ENCODE assay signal across 9 cellular contexts in the genomic region with DNA sequence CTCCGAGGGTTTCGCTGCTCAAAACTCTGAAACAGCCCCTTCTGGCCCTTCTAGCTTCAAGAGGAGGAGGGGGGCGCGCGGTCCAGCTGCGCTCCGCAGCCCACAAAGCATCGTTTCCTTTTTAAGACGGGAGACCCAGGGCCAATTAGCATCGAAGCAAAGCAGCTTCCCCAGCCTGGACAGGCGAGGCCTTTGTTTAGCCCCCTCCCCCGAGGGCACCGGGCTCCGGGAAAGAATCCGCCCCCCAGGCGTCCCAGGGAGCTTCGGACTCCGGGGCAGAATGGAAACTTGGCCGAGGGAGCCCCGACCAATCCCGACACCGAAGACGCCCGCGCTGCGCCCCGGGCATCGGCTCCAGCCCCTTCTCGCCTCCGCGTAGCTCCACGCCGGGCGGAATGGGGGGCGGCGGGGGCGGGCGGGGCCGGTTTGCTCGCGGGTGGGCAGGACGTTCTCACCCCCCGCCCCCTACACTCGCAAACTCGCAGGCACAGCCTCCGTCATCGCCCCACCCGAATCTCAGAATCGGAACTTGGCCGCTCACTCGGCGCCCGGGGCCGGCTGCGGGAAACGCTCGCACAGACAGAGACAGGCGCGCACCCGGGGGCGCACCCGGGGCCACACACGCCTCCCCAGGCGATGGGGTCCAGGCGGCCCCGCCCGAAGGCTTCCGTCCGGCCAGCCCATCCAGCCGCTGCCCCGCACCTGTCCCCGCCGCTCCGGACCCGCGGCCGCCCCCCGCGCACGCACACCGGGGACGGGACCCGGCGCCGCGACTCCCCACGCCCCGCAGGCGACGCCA. TPM values are rescaled to one million over a fixed set of nuclear protein-coding genes. Genes with fewer than 3 reads are reported as not detected.
A peak's percentile ranks its signal among the peaks of the same experiment; 100 is the strongest.
DNase-seq lines count a peak whose midpoint lies in the region; ATAC-seq and TF ChIP-seq lines count a peak whose summit lies in the region.
"Had no signal": no experiment of that assay in that cellular context is flagged by ENCODE, and none has a peak within 500 bp of the region (broad histone marks: within the 10 kb centered on the region; RNA-seq: fewer than 3 reads in every experiment).

No MANE protein-coding gene starts in this region.

- H3K4me1 ChIP-seq in NT2/D1 (ENCODE audit: insufficient read depth, insufficient read length) (peaks cover 42% of the 10 kb centered on the region), smooth muscle cell (ENCODE audit: low read depth) (peaks cover 23% of the 10 kb centered on the region)

- no peaks in the 10 kb centered on the region for H3K79me2 ChIP-seq in smooth muscle cell (ENCODE audit: low read depth)

- TF ChIP-seq CTCF in fibroblast of villous mesenchyme (IDR thresholded peaks at IDR 0.05; ENCODE audit: insufficient read depth, low read depth, low read length) (no peak), smooth muscle cell (IDR thresholded peaks at IDR 0.05; ENCODE audit: borderline replicate concordance, insufficient read depth, poor library complexity, severe bottlenecking) (no peak)

- H3K4me3 ChIP-seq in NT2/D1 (ENCODE audit: insufficient read length, low read depth) (peak overlapping the region; percentile 64), fibroblast of villous mesenchyme (ENCODE audit: low read depth, low read length) (peak overlapping the region; percentile 23), smooth muscle cell (peak overlapping the region; percentile 58)

- peak overlapping the region; percentile 94 for H3K4me2 ChIP-seq in smooth muscle cell

- WGBS in smooth muscle cell (ENCODE audit: low lambda C conversion rate), result 3% methylated on average over 52 of the region's 90 CpGs

- peak; percentile 72 for DNase-seq in NT2/D1 (ENCODE audit: low read depth, low spot score)
- no peak for DNase-seq in fibroblast of villous mesenchyme (ENCODE audit: low read depth)
- DNase-seq in smooth muscle cell (lab: John Stamatoyannopoulos, UW; ENCODE audit: unreplicated experiment), result no peak
- no peak for DNase-seq in T-helper 1 cell
- DNase-seq in SHP77 treated with DMSO at 0.1 percent for 48 hours (lab: John Stamatoyannopoulos, UW), result no peak
- DNase-seq: MV-4-11 had no signal

- no peaks in the 10 kb centered on the region for H4K20me1 ChIP-seq in smooth muscle cell (ENCODE audit: low read depth)

- H3K27me3 ChIP-seq in NT2/D1 (ENCODE audit: insufficient read depth, insufficient read length), result peaks cover 41% of the 10 kb centered on the region
- H3K27me3 ChIP-seq in smooth muscle cell (ENCODE audit: low read depth), result peaks cover 29% of the 10 kb centered on the region

- no peak for ATAC-seq in HG03469 (IDR thresholded peaks at IDR 0.05; ENCODE audit: unreplicated experiment)

- H3K36me3 ChIP-seq in NT2/D1 (ENCODE audit: insufficient read depth, insufficient read length, low read length), result peaks cover 3% of the 10 kb centered on the region
- H3K36me3 ChIP-seq in smooth muscle cell (ENCODE audit: low read depth), result no peaks in the 10 kb centered on the region

- H2AFZ ChIP-seq in smooth muscle cell (ENCODE audit: low read depth), result peak overlapping the region; percentile 74

- no peaks in the 10 kb centered on the region; the same call in 1 of the 2 replicates for H3K9me3 ChIP-seq in NT2/D1 (ENCODE audit: insufficient read depth, low read length)
- H3K9me3 ChIP-seq in smooth muscle cell (replicated peaks; ENCODE audit: low read depth), result no peaks in the 10 kb centered on the region

- no peaks in the 10 kb centered on the region for H3F3A ChIP-seq in smooth muscle cell (ENCODE audit: low read depth)

- no peak overlapping the region for H3K27ac ChIP-seq in smooth muscle cell (ENCODE audit: low read depth)

- H3K9ac ChIP-seq in NT2/D1 (ENCODE audit: insufficient read length, low read depth) (peak overlapping the region; percentile 84), smooth muscle cell (ENCODE audit: low read depth) (no peak overlapping the region)

RNA-seq across cellular contexts. Expression of gene NKAIN4, which starts 0.6 kb away (rescaled TPM):
- total RNA-seq in fibroblast of villous mesenchyme, result not detected in 2 replicates
- 34.2 and 50.0 TPM in 2 replicates for total RNA-seq in smooth muscle cell
- polyA plus RNA-seq in smooth muscle cell, result 19.8 and 78.9 TPM in 2 replicates
- total RNA-seq: lung microvascular endothelial cell; T-helper 2 cell treated with Interferon-gamma antibody and Interleukin-4, amounts not matched to agents 100 ng/mL and 5 ng/mL, for 36 hours had no signal

RNA-seq across cellular contexts. Expression of gene BIRC7, which starts 17.9 kb away (rescaled TPM):
- total RNA-seq in fibroblast of villous mesenchyme (0.32 TPM in 1 of 2 replicates, not detected in the other), smooth muscle cell (3.5 and 5.8 TPM in 2 replicates)
- 10.9 and 12.2 TPM in 2 replicates for polyA plus RNA-seq in smooth muscle cell
- total RNA-seq: lung microvascular endothelial cell; T-helper 2 cell treated with Interferon-gamma antibody and Interleukin-4, amounts not matched to agents 100 ng/mL and 5 ng/mL, for 36 hours had no signal

RNA-seq across cellular contexts. Expression of gene ARFGAP1, which starts 19.0 kb away (rescaled TPM):
- total RNA-seq in fibroblast of villous mesenchyme, result 85.5 and 109 TPM in 2 replicates
- 100 and 101 TPM in 2 replicates for total RNA-seq in smooth muscle cell
- polyA plus RNA-seq in smooth muscle cell, result 169 and 188 TPM in 2 replicates

RNA-seq across cellular contexts. Expression of gene YTHDF1, which starts 37.7 kb away (rescaled TPM):
- 24.8 and 30.7 TPM in 2 replicates for total RNA-seq in fibroblast of villous mesenchyme
- 25.3 and 28.2 TPM in 2 replicates for total RNA-seq in smooth muscle cell
- polyA plus RNA-seq in smooth muscle cell, result 35.8 and 50.9 TPM in 2 replicates

RNA-seq across cellular contexts. Expression of gene COL20A1, which starts 39.3 kb away (rescaled TPM):
- total RNA-seq in fibroblast of villous mesenchyme, result under 0.01 TPM in 1 of 2 replicates, not detected in the other
- 0.36 and 0.81 TPM in 2 replicates for total RNA-seq in smooth muscle cell
- polyA plus RNA-seq in smooth muscle cell, result 0.23 and 0.70 TPM in 2 replicates
- total RNA-seq: T-helper 2 cell treated with Interferon-gamma antibody and Interleukin-4, amounts not matched to agents 100 ng/mL and 5 ng/mL, for 36 hours had no signal

Comparison
In these comparisons a context has a peak if more than half of its experiments do, and no peak if none do; other contexts are left out.
1. RNA of gene NKAIN4, which starts 0.6 kb away (total RNA-seq): 34.2 to 50.0 TPM in smooth muscle cell; not detected in fibroblast of villous mesenchyme; every median in the first group is over 10 times any median in the second.
2. Peak in every context shown above with its lines, with median percentiles within 50 percentile points of each other: H3K4me3 ChIP-seq.